ENCODE assay signal across 1 cellular context in the genomic region with DNA sequence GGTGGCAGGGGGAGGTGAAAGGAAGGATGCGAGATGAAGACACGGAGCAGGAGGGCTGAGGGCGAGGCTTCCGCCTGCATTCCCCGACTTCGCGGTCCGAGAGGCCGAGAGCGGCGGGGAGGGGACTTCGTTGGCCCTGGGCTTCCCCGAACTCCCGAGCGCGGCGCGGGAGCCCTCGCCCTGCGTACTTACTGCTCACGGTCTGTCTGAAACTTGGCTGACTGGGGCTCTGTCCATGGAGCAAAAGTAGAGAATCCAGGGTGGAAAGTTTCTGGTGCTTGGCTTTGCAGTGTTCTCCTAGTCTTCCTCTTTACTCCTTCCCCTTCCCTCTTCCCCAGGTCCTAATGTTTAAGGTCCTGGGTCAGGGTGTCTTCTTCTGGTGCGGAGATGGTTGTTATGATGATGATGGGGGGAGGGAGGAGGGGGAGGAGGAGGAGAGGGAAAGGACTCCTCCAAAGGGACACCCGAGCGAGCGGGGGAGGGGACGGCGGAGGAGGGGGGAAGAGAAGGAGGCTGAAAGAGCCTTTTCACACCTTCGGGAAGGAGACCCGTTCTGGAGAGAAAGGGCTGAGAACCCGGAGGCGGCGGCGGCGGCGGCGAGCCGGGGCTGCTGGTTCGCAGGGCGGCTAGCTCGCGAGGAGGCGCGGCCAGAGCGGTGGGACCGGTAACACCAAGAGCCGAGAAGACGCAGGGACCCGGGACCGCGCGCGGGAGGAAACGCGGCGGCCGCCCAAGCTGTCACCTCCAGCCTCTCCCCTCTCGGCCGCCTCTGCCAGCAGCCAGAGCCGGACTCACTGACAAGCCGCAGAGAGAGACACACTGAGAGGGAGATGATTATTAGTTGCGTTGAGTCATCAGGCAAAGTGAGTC.
TF ChIP-seq lines count a peak whose summit lies in the region.

A gene (minus strand): TSS at position 793 of the 870 bp plus-strand sequence. CDS start 1,902 bp downstream, outside the sequence.

TF ChIP-seq in K562, 482 proteins besides CTCF, POLR2A, EP300 and RAD21 (continued from another document and continues in another):
- TF ChIP-seq, protein P1, sequence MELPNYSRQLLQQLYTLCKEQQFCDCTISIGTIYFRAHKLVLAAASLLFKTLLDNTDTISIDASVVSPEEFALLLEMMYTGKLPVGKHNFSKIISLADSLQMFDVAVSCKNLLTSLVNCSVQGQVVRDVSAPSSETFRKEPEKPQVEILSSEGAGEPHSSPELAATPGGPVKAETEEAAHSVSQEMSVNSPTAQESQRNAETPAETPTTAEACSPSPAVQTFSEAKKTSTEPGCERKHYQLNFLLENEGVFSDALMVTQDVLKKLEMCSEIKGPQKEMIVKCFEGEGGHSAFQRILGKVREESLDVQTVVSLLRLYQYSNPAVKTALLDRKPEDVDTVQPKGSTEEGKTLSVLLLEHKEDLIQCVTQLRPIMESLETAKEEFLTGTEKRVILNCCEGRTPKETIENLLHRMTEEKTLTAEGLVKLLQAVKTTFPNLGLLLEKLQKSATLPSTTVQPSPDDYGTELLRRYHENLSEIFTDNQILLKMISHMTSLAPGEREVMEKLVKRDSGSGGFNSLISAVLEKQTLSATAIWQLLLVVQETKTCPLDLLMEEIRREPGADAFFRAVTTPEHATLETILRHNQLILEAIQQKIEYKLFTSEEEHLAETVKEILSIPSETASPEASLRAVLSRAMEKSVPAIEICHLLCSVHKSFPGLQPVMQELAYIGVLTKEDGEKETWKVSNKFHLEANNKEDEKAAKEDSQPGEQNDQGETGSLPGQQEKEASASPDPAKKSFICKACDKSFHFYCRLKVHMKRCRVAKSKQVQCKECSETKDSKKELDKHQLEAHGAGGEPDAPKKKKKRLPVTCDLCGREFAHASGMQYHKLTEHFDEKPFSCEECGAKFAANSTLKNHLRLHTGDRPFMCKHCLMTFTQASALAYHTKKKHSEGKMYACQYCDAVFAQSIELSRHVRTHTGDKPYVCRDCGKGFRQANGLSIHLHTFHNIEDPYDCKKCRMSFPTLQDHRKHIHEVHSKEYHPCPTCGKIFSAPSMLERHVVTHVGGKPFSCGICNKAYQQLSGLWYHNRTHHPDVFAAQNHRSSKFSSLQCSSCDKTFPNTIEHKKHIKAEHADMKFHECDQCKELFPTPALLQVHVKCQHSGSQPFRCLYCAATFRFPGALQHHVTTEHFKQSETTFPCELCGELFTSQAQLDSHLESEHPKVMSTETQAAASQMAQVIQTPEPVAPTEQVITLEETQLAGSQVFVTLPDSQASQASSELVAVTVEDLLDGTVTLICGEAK (IDR thresholded peaks at IDR 0.05), result no peak
- TF ChIP-seq, protein P1 (CRISPR knock-in tag; IDR thresholded peaks at IDR 0.05), result no peak
- TF ChIP-seq POLR2AphosphoS5 (IDR thresholded peaks at IDR 0.05; ENCODE audit: control insufficient read depth, insufficient read depth, low read depth, low read length) (peak; percentile 47; the same call in 1 of the 2 replicates), TAF15 (IDR thresholded peaks at IDR 0.05; ENCODE audit: low read depth, low read length) (no peak), DPF2 (IDR thresholded peaks at IDR 0.05) (no peak), MEF2A (IDR thresholded peaks at IDR 0.05; ENCODE audit: control insufficient read depth, low read depth, low read length) (no peak), SMARCA4 (IDR thresholded peaks at IDR 0.05) (no peak), BRCA1 (IDR thresholded peaks at IDR 0.05) (no peak), BRCA1 (CRISPR knock-in tag; IDR thresholded peaks at IDR 0.05) (no peak), ZNF695 (CRISPR knock-in tag; IDR thresholded peaks at IDR 0.05) (no peak), CTBP1 (IDR thresholded peaks at IDR 0.05; ENCODE audit: borderline replicate concordance) (peak; percentile 18; the same call in 1 of the 2 replicates), HSF4 (CRISPR knock-in tag; IDR thresholded peaks at IDR 0.05; ENCODE audit: borderline replicate concordance) (no peak), ZNF384 (IDR thresholded peaks at IDR 0.05; ENCODE audit: low read depth, low read length) (no peak), ZC3H4 (CRISPR knock-in tag; IDR thresholded peaks at IDR 0.05; ENCODE audit: borderline replicate concordance) (no peak), PPARD (CRISPR knock-in tag; IDR thresholded peaks at IDR 0.05) (no peak), HDAC3 (IDR thresholded peaks at IDR 0.05; ENCODE audit: borderline replicate concordance, partially characterized antibody) (no peak), ZKSCAN1 (IDR thresholded peaks at IDR 0.05; ENCODE audit: low read depth, low read length) (no peak), ZNF354B (CRISPR knock-in tag; IDR thresholded peaks at IDR 0.05) (no peak), SNIP1 (IDR thresholded peaks at IDR 0.05; ENCODE audit: low read depth) (no peak), LCOR (CRISPR knock-in tag; IDR thresholded peaks at IDR 0.05) (no peak), EGR1 (conservative IDR thresholded peaks at IDR 0.05) (peak; percentile 2; the same call in 1 of the 2 replicates), ZNF239 (CRISPR knock-in tag; IDR thresholded peaks at IDR 0.05) (no peak), ZNF707 (CRISPR knock-in tag; conservative IDR thresholded peaks at IDR 0.05) (no peak), ESRRA (IDR thresholded peaks at IDR 0.05; ENCODE audit: borderline replicate concordance, low read depth) (no peak), ZNF79 (CRISPR knock-in tag; IDR thresholded peaks at IDR 0.05; ENCODE audit: low read depth) (no peak), SRSF3 (IDR thresholded peaks at IDR 0.05; ENCODE audit: insufficient read depth, low read length) (no peak), TOE1 (IDR thresholded peaks at IDR 0.05; ENCODE audit: borderline replicate concordance) (no peak), TOE1 (CRISPR knock-in tag; IDR thresholded peaks at IDR 0.05; ENCODE audit: borderline replicate concordance, low read depth) (no peak), ETV5 (CRISPR knock-in tag; IDR thresholded peaks at IDR 0.05; ENCODE audit: low read depth) (no peak), NCOA6 (IDR thresholded peaks at IDR 0.05) (no peak), MIER1 (IDR thresholded peaks at IDR 0.05; ENCODE audit: low read depth) (no peak), E2F3 (CRISPR knock-in tag; IDR thresholded peaks at IDR 0.05) (no peak), JUND (IDR thresholded peaks at IDR 0.05; ENCODE audit: borderline replicate concordance, low read depth, low read length) (peak; percentile 63; the same call in 1 of the 2 replicates), JUND (tag; IDR thresholded peaks at IDR 0.05; ENCODE audit: borderline replicate concordance, low read depth, low read length) (no peak; the same call in 2 of the 3 replicates), SAFB2 (IDR thresholded peaks at IDR 0.05; ENCODE audit: borderline replicate concordance, low read depth, low read length, severe bottlenecking) (no peak), CREBBP (IDR thresholded peaks at IDR 0.05; ENCODE audit: low read depth, low read length) (no peak), DACH1 (IDR thresholded peaks at IDR 0.05; ENCODE audit: partially characterized antibody) (no peak), ZNF699 (CRISPR knock-in tag; IDR thresholded peaks at IDR 0.05; ENCODE audit: insufficient replicate concordance) (no peak), BACH1 (tag; IDR thresholded peaks at IDR 0.05) (no peak), TRIM24 (IDR thresholded peaks at IDR 0.05) (0 out of 4 replicates have a peak, but pooled peaks of 1 of the 2 experiments have one; percentile 13), SP2 (IDR thresholded peaks at IDR 0.05; ENCODE audit: extremely low read depth, low read depth, low read length, poor library complexity, severe bottlenecking) (no peak), PTTG1 (tag; IDR thresholded peaks at IDR 0.05; ENCODE audit: low read depth) (no peak), KDM1A (IDR thresholded peaks at IDR 0.05) (peak in 1 of 2 experiments; percentile 10; a peak in 2 of 4 replicates), GTF2A2 (tag; IDR thresholded peaks at IDR 0.05) (no peak), PHF8 (IDR thresholded peaks at IDR 0.05; ENCODE audit: borderline replicate concordance, low read length) (no peak), NUFIP1 (IDR thresholded peaks at IDR 0.05; ENCODE audit: partially characterized antibody) (no peak), MTA1 (IDR thresholded peaks at IDR 0.05; ENCODE audit: borderline replicate concordance) (no peak), ZNF408 (CRISPR knock-in tag; IDR thresholded peaks at IDR 0.05; ENCODE audit: low read depth) (no peak), MEF2D (tag; conservative IDR thresholded peaks at IDR 0.05; ENCODE audit: low read depth) (no peak), SIRT6 (IDR thresholded peaks at IDR 0.05; ENCODE audit: low read depth, low read length) (no peak), ARID2 (IDR thresholded peaks at IDR 0.05) (no peak)
- TF ChIP-seq, protein P2, sequence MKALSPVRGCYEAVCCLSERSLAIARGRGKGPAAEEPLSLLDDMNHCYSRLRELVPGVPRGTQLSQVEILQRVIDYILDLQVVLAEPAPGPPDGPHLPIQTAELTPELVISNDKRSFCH (CRISPR knock-in tag; IDR thresholded peaks at IDR 0.05), result no peak
- TF ChIP-seq, protein P2 (tag; IDR thresholded peaks at IDR 0.05), result no peak
- TF ChIP-seq, protein P3, sequence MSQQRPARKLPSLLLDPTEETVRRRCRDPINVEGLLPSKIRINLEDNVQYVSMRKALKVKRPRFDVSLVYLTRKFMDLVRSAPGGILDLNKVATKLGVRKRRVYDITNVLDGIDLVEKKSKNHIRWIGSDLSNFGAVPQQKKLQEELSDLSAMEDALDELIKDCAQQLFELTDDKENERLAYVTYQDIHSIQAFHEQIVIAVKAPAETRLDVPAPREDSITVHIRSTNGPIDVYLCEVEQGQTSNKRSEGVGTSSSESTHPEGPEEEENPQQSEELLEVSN (IDR thresholded peaks at IDR 0.05; ENCODE audit: borderline replicate concordance in 1 of 2, extremely low read depth in 1 of 2, insufficient read depth in 1 of 2, insufficient read length in 1 of 2, low read depth in 1 of 2, low read length in 1 of 2, poor library complexity in 1 of 2, severe bottlenecking in 1 of 2), result peak in 1 of 2 experiments; percentile 18
- TF ChIP-seq, protein P4, sequence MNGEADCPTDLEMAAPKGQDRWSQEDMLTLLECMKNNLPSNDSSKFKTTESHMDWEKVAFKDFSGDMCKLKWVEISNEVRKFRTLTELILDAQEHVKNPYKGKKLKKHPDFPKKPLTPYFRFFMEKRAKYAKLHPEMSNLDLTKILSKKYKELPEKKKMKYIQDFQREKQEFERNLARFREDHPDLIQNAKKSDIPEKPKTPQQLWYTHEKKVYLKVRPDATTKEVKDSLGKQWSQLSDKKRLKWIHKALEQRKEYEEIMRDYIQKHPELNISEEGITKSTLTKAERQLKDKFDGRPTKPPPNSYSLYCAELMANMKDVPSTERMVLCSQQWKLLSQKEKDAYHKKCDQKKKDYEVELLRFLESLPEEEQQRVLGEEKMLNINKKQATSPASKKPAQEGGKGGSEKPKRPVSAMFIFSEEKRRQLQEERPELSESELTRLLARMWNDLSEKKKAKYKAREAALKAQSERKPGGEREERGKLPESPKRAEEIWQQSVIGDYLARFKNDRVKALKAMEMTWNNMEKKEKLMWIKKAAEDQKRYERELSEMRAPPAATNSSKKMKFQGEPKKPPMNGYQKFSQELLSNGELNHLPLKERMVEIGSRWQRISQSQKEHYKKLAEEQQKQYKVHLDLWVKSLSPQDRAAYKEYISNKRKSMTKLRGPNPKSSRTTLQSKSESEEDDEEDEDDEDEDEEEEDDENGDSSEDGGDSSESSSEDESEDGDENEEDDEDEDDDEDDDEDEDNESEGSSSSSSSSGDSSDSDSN (IDR thresholded peaks at IDR 0.05; ENCODE audit: borderline replicate concordance in 1 of 2, low read depth in 2 of 2, low read length in 2 of 2), result 0 out of 4 replicates have a peak, but pooled peaks of 1 of the 2 experiments have one; percentile 57
- TF ChIP-seq, protein P5, sequence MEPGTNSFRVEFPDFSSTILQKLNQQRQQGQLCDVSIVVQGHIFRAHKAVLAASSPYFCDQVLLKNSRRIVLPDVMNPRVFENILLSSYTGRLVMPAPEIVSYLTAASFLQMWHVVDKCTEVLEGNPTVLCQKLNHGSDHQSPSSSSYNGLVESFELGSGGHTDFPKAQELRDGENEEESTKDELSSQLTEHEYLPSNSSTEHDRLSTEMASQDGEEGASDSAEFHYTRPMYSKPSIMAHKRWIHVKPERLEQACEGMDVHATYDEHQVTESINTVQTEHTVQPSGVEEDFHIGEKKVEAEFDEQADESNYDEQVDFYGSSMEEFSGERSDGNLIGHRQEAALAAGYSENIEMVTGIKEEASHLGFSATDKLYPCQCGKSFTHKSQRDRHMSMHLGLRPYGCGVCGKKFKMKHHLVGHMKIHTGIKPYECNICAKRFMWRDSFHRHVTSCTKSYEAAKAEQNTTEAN (CRISPR knock-in tag; IDR thresholded peaks at IDR 0.05), result no peak
- TF ChIP-seq, protein P6, sequence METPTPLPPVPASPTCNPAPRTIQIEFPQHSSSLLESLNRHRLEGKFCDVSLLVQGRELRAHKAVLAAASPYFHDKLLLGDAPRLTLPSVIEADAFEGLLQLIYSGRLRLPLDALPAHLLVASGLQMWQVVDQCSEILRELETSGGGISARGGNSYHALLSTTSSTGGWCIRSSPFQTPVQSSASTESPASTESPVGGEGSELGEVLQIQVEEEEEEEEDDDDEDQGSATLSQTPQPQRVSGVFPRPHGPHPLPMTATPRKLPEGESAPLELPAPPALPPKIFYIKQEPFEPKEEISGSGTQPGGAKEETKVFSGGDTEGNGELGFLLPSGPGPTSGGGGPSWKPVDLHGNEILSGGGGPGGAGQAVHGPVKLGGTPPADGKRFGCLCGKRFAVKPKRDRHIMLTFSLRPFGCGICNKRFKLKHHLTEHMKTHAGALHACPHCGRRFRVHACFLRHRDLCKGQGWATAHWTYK (CRISPR knock-in tag; IDR thresholded peaks at IDR 0.05), result no peak
